In the genomic region with DNA sequence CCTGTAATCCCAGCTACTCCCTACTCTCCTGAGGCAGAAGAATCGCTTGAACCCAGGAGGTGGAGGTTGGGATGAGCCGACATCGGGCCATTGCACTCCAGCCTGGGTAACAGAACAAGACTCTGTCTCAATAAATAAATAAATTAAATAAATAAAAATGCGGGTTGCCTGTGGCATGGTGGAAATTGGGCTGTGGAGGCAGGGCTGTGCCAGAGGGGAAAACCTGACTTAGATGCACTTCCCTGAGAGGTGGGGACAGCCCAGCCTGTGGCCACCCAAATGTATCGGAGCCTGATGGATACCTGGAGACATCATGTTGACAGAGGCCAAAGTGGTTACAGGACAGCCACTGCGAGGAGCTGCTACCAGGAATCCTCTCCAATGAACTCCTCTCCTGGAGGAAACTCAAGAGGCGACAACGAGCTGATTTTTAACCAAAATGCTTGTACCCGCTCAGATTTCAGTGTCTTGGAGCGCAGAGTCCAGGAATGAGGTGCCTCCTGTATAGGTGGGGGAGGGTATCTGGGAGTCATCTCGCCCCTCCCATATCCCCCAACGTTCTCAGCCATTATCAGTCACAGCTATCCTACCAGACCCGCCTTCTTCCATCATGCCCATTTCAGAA, we compare ENCODE assay signal across 1 cellular context.
TF ChIP-seq lines count a peak whose summit lies in the region.

No MANE protein-coding gene starts in this region.

TF ChIP-seq in GM12878, 131 proteins besides CTCF, POLR2A, EP300 and RAD21:
- TF ChIP-seq, protein P1, sequence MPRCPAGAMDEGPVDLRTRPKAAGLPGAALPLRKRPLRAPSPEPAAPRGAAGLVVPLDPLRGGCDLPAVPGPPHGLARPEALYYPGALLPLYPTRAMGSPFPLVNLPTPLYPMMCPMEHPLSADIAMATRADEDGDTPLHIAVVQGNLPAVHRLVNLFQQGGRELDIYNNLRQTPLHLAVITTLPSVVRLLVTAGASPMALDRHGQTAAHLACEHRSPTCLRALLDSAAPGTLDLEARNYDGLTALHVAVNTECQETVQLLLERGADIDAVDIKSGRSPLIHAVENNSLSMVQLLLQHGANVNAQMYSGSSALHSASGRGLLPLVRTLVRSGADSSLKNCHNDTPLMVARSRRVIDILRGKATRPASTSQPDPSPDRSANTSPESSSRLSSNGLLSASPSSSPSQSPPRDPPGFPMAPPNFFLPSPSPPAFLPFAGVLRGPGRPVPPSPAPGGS (IDR thresholded peaks at IDR 0.05; ENCODE audit: borderline replicate concordance, insufficient read depth, low read depth, low read length, poor library complexity, severe bottlenecking) = peak; percentile 83
- no peak for TF ChIP-seq SMARCA5 (IDR thresholded peaks at IDR 0.05)
- 0 out of 2 replicates have a peak, but pooled peaks have one; percentile 29 for TF ChIP-seq PAX5 (IDR thresholded peaks at IDR 0.05; ENCODE audit: borderline replicate concordance, low read depth, low read length)
- TF ChIP-seq, protein P2, sequence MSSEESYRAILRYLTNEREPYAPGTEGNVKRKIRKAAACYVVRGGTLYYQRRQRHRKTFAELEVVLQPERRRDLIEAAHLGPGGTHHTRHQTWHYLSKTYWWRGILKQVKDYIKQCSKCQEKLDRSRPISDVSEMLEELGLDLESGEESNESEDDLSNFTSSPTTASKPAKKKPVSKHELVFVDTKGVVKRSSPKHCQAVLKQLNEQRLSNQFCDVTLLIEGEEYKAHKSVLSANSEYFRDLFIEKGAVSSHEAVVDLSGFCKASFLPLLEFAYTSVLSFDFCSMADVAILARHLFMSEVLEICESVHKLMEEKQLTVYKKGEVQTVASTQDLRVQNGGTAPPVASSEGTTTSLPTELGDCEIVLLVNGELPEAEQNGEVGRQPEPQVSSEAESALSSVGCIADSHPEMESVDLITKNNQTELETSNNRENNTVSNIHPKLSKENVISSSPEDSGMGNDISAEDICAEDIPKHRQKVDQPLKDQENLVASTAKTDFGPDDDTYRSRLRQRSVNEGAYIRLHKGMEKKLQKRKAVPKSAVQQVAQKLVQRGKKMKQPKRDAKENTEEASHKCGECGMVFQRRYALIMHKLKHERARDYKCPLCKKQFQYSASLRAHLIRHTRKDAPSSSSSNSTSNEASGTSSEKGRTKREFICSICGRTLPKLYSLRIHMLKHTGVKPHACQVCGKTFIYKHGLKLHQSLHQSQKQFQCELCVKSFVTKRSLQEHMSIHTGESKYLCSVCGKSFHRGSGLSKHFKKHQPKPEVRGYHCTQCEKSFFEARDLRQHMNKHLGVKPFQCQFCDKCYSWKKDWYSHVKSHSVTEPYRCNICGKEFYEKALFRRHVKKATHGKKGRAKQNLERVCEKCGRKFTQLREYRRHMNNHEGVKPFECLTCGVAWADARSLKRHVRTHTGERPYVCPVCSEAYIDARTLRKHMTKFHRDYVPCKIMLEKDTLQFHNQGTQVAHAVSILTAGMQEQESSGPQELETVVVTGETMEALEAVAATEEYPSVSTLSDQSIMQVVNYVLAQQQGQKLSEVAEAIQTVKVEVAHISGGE (CRISPR knock-in tag; IDR thresholded peaks at IDR 0.05) = no peak
- TF ChIP-seq, protein P3, sequence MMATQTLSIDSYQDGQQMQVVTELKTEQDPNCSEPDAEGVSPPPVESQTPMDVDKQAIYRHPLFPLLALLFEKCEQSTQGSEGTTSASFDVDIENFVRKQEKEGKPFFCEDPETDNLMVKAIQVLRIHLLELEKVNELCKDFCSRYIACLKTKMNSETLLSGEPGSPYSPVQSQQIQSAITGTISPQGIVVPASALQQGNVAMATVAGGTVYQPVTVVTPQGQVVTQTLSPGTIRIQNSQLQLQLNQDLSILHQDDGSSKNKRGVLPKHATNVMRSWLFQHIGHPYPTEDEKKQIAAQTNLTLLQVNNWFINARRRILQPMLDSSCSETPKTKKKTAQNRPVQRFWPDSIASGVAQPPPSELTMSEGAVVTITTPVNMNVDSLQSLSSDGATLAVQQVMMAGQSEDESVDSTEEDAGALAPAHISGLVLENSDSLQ (IDR thresholded peaks at IDR 0.05) = no peak
